9 cellular contexts compared by ENCODE assay signal in the genomic region with DNA sequence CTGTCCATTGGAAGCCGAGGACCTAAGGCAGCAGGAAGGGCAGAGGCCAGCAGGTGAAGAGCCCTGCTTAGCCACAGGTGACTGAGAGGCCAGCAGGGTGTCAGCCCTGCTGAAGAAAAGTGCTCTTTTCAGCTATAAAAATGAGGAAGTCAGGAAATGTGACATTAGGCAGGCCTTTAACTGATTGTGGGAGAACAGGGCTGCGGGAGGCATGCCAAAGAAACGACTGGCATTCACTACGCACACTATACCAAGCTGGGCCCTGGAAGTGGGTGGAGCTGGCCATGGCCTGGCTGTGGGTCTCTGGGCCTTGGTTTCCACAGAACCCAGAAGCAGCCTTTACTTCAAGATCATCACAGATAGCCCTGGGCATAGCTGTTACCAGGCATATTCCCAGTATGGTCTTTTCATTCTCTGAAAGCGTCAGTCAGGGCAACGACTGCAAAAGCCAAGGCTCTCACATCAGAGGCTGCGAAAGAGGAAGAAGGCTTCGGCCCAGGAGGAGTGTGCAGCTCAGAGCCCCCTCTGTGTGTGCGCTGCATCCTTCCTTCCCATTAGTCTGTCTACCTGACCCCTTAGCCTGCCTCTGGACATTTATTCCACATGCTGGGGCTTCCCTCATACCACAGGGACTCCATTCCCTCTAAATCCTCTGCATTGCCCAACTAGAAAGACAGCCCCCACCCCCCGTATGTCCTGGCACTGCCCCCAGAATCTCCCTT. TPM values are rescaled to one million over a fixed set of nuclear protein-coding genes. Genes with fewer than 3 reads are reported as not detected.
DNase-seq lines count a peak whose midpoint lies in the region; ATAC-seq and TF ChIP-seq lines count a peak whose summit lies in the region.
"Had no signal": no experiment of that assay in that cellular context is flagged by ENCODE, and none has a peak within 500 bp of the region (broad histone marks: within the 10 kb centered on the region; RNA-seq: fewer than 3 reads in every experiment).

No MANE protein-coding gene starts in this region.

- H3K9me3 ChIP-seq in IMR-90 (ENCODE audit: control insufficient read depth, insufficient read depth, low read length) (no peaks in the 10 kb centered on the region), cardiac muscle cell (ENCODE audit: low read depth) (no peaks in the 10 kb centered on the region)

- peak overlapping the region; percentile 100 for H4K91ac ChIP-seq in IMR-90 (ENCODE audit: insufficient read depth, low read depth, low read length)

- H2BK20ac ChIP-seq in IMR-90 (ENCODE audit: low read depth, low read length) = peak overlapping the region; percentile 22; the same call in 1 of the 2 replicates

- H3K9me1 ChIP-seq in IMR-90 (ENCODE audit: insufficient read depth, low read length) = peaks cover 59% of the 10 kb centered on the region

- H2BK120ac ChIP-seq in IMR-90 (ENCODE audit: low read depth, low read length) = peak overlapping the region; percentile 67

- H4K20me1 ChIP-seq in IMR-90 (ENCODE audit: insufficient read depth, low read length) = peaks cover 63% of the 10 kb centered on the region

- peak overlapping the region; percentile 61 to 70 for H3K4me3 Mint-ChIP-seq in stimulated activated naive CD8-positive, alpha-beta T cell treated with anti-CD3 and anti-CD28 coated beads, Interleukin-15, amount 100 ng/mL, for 72 hours

- H2BK15ac ChIP-seq in IMR-90 (ENCODE audit: low read depth, low read length) = no peak overlapping the region; the same call in 2 of the 3 replicates

- peaks cover 72% of the 10 kb centered on the region for H3K4me1 ChIP-seq in IMR-90 (ENCODE audit: control insufficient read depth, insufficient read depth, low read length)
- peaks cover 43% of the 10 kb centered on the region for H3K4me1 ChIP-seq in cardiac muscle cell (ENCODE audit: low read depth)

- peak overlapping the region; percentile 98 for H2BK5ac ChIP-seq in IMR-90 (ENCODE audit: low read depth, low read length, poor library complexity, severe bottlenecking)

- H3K27ac Mint-ChIP-seq in stimulated activated naive CD8-positive, alpha-beta T cell treated with anti-CD3 and anti-CD28 coated beads, Interleukin-15, amount 100 ng/mL, for 72 hours = peak overlapping the region; percentile 75 to 94

- in situ Hi-C loops in IMR-90 (cut with MboI; ENCODE audit: low sequenced_read_pairs) = no loop called here

- no peak overlapping the region for H3K4me3 ChIP-seq in IMR-90 (ENCODE audit: insufficient read depth, low read depth, low read length)
- no peak overlapping the region for H3K4me3 ChIP-seq in cardiac muscle cell

- peak overlapping the region; percentile 7 for H3K27ac ChIP-seq in IMR-90 (ENCODE audit: insufficient read depth, low read length)
- H3K27ac ChIP-seq in cardiac muscle cell = peak overlapping the region; percentile 4

- H3K27me3 Mint-ChIP-seq in stimulated activated naive CD8-positive, alpha-beta T cell treated with anti-CD3 and anti-CD28 coated beads, Interleukin-15, amount 100 ng/mL, for 72 hours = no peaks in the 10 kb centered on the region

- TF ChIP-seq POLR2A in IMR-90 (IDR thresholded peaks at IDR 0.05; ENCODE audit: low read depth, low read length) = no peak

- dilution Hi-C loops in IMR-90 (cut with HindIII; ENCODE audit: low sequenced_read_pairs, unreplicated experiment) = no loop called here

- no peaks in the 10 kb centered on the region for H3K9me3 Mint-ChIP-seq in stimulated activated naive CD8-positive, alpha-beta T cell treated with anti-CD3 and anti-CD28 coated beads, Interleukin-15, amount 100 ng/mL, for 72 hours

- peak overlapping the region; percentile 36 for H2AK5ac ChIP-seq in IMR-90 (ENCODE audit: low read depth, low read length)

- CTCF ChIA-PET in IMR-90 (lab: Yijun Ruan, JAX) = interaction anchor here (0.6 to 1.2 kb wide), 2 partner anchors 13 to 180 kb away, joined by 3 to 5 read pairs; no protein-coding TSS in a partner anchor

- ATAC-seq in IMR-90 (ENCODE audit: low read depth) = no peak
- no peak for ATAC-seq in stimulated activated naive CD8-positive, alpha-beta T cell treated with anti-CD3 and anti-CD28 coated beads, Interleukin-15, amount 100 ng/mL, for 72 hours
- no peak for ATAC-seq in HG03521 (IDR thresholded peaks at IDR 0.05; ENCODE audit: unreplicated experiment)

- DNase-seq in IMR-90 (no peak), UCSD-AML1 (lab: John Stamatoyannopoulos, UW; ENCODE audit: unreplicated experiment) (peak; percentile 72), cardiac muscle cell (ENCODE audit: low read depth in 1 of 2, low spot score in 1 of 2) (no peak), NCI-H2227 (lab: John Stamatoyannopoulos, UW; ENCODE audit: unreplicated experiment) (no peak), ecto neural progenitor cell (ENCODE audit: low spot score) (no peak)
- no peak for DNase-seq in stimulated activated naive CD8-positive, alpha-beta T cell treated with anti-CD3 and anti-CD28 coated beads, Interleukin-15, amount 100 ng/mL, for 72 hours
- DNase-seq in stimulated activated CD8-positive, alpha-beta memory T cell treated with anti-CD3 and anti-CD28 coated beads, Interleukin-4, amount 100 ng/mL, for 48 hours = no peak
- DNase-seq: NCI-H187 treated with DMSO at 0.1 percent for 48 hours had no signal

- TF ChIP-seq CTCF in IMR-90 (conservative IDR thresholded peaks at IDR 0.05; ENCODE audit: low read depth, low read length) (no peak), cardiac muscle cell (IDR thresholded peaks at IDR 0.05; ENCODE audit: low read depth, low read length) (no peak)

- TF ChIP-seq RAD21 in IMR-90 (IDR thresholded peaks at IDR 0.05; ENCODE audit: low read length) = no peak

- BruUV-seq in IMR-90 (replicated peaks; lab: Mats Ljungman, UMichigan) = no TSS peak

- H3K56ac ChIP-seq in IMR-90 (ENCODE audit: extremely low read depth, insufficient read depth, low read length) = no peak overlapping the region

- H4K8ac ChIP-seq in IMR-90 (ENCODE audit: low read depth in 2 of 2, low read length in 2 of 2) = peak overlapping the region in 1 of 2 experiments; percentile 20; a peak in 3 of 4 replicates

- peak overlapping the region; percentile 46 for H3K23ac ChIP-seq in IMR-90 (ENCODE audit: low read depth, low read length)

- peaks cover 20 to 89% of the 10 kb centered on the region in 2 experiments for H3K79me1 ChIP-seq in IMR-90 (ENCODE audit: low read depth in 1 of 2, low read length in 2 of 2)

- peaks cover 100% of the 10 kb centered on the region for H3K4me1 Mint-ChIP-seq in stimulated activated naive CD8-positive, alpha-beta T cell treated with anti-CD3 and anti-CD28 coated beads, Interleukin-15, amount 100 ng/mL, for 72 hours

- no peak overlapping the region for H3K18ac ChIP-seq in IMR-90 (ENCODE audit: low read depth, low read length)

- peak overlapping the region; percentile 81 for H2AK9ac ChIP-seq in IMR-90 (replicated peaks; ENCODE audit: low read depth, low read length, poor library complexity)

- peak overlapping the region; percentile 29; the same call in 1 of the 2 replicates for H4K5ac ChIP-seq in IMR-90 (ENCODE audit: low read depth, low read length)

- no peak overlapping the region for H3K4me2 ChIP-seq in IMR-90 (ENCODE audit: low read depth, low read length)

- H2AFZ ChIP-seq in IMR-90 (replicated peaks; ENCODE audit: low read length, poor library complexity) = no peak overlapping the region

- WGBS in IMR-90 (ENCODE audit: extremely low coverage in 2 of 2, insufficient read length in 1 of 2), 2 experiments = 84% methylated on average over 5 of the region's 10 CpGs; no CpG with 5 or more reads in 1 of the 2 experiments

- H3K36me3 ChIP-seq in IMR-90 (ENCODE audit: control insufficient read depth, insufficient read depth, low read length) (peaks cover 59% of the 10 kb centered on the region), cardiac muscle cell (peaks cover 32% of the 10 kb centered on the region)

- H3K27me3 ChIP-seq in IMR-90 (ENCODE audit: control insufficient read depth, insufficient read depth, low read length) = no peaks in the 10 kb centered on the region
- no peaks in the 10 kb centered on the region for H3K27me3 ChIP-seq in cardiac muscle cell

- no peak overlapping the region; the same call in 1 of the 2 replicates for H3K9ac ChIP-seq in IMR-90 (ENCODE audit: low read depth, low read length)

- H3K4ac ChIP-seq in IMR-90 (ENCODE audit: low read depth, low read length) = peak overlapping the region; percentile 99

- intact Hi-C loops in IMR-90 (cut with micrococcal nuclease) = no loop called here

- H3K14ac ChIP-seq in IMR-90 (replicated peaks; ENCODE audit: low read depth, low read length) = peak overlapping the region; percentile 34; the same call in 1 of the 2 replicates

- POLR2A ChIA-PET in IMR-90 (lab: Charles Lee; ENCODE audit: unreplicated experiment) = no interaction called here

TF ChIP-seq in IMR-90, 13 proteins besides CTCF, POLR2A, EP300 and RAD21 (continues in another document):
- TF ChIP-seq CHD1 (IDR thresholded peaks at IDR 0.05; ENCODE audit: low read depth, low read length) = no peak
- TF ChIP-seq SMC3 (IDR thresholded peaks at IDR 0.05; ENCODE audit: low read depth, low read length) = no peak
- TF ChIP-seq, protein P1, sequence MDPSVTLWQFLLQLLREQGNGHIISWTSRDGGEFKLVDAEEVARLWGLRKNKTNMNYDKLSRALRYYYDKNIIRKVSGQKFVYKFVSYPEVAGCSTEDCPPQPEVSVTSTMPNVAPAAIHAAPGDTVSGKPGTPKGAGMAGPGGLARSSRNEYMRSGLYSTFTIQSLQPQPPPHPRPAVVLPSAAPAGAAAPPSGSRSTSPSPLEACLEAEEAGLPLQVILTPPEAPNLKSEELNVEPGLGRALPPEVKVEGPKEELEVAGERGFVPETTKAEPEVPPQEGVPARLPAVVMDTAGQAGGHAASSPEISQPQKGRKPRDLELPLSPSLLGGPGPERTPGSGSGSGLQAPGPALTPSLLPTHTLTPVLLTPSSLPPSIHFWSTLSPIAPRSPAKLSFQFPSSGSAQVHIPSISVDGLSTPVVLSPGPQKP (IDR thresholded peaks at IDR 0.05; ENCODE audit: borderline replicate concordance, low read depth, low read length) = no peak
- TF ChIP-seq RFX5 (IDR thresholded peaks at IDR 0.05; ENCODE audit: low read depth, low read length) = no peak
- TF ChIP-seq MAFK (IDR thresholded peaks at IDR 0.05; ENCODE audit: low read depth, low read length) = no peak
- TF ChIP-seq RCOR1 (IDR thresholded peaks at IDR 0.05; ENCODE audit: insufficient replicate concordance, low read length) = no peak
- TF ChIP-seq MXI1 (IDR thresholded peaks at IDR 0.05; ENCODE audit: borderline replicate concordance, low read depth, low read length) = no peak
- no peak for TF ChIP-seq FOS (IDR thresholded peaks at IDR 0.05; ENCODE audit: low read depth, low read length)
- TF ChIP-seq CEBPB (IDR thresholded peaks at IDR 0.05; ENCODE audit: low read depth, low read length) = no peak
- no peak for TF ChIP-seq MAZ (IDR thresholded peaks at IDR 0.05; ENCODE audit: borderline replicate concordance, low read depth, low read length)

RNA-seq across cellular contexts. Expression of gene SLC2A1, which starts 14.3 kb away (rescaled TPM):
- total RNA-seq in IMR-90 (2012; rRNA removed) (203 and 395 TPM in 2 replicates), cardiac muscle cell (714 and 748 TPM in 2 replicates)
- polyA plus RNA-seq in IMR-90 (2012; rRNA removed) (200 and 208 TPM in 2 replicates), cardiac muscle cell (215 and 243 TPM in 2 replicates)
- polyA plus RNA-seq in IMR-90 (2012; cell fraction: cytosol; rRNA removed) = 557 and 944 TPM in 2 replicates
- polyA plus RNA-seq in IMR-90 (2012; cell fraction: nucleus; rRNA removed; ENCODE audit: low replicate concordance) = 202 and 690 TPM in 2 replicates
